In genomic region chr7:30750574-30751256, GRCh38 we compare ENCODE assay signal across 10 cellular contexts. TPM values are rescaled to one million over a fixed set of nuclear protein-coding genes. Genes with fewer than 3 reads are reported as not detected.
DNase-seq lines count a peak whose midpoint lies in the region; ATAC-seq, FAIRE-seq and TF ChIP-seq lines count a peak whose summit lies in the region.
"Had no signal": no experiment of that assay in that cellular context is flagged by ENCODE, and none has a peak within 500 bp of the region (broad histone marks: within the 10 kb centered on the region; RNA-seq: fewer than 3 reads in every experiment).

No MANE protein-coding gene starts in this region.

- peaks cover 10 to 18% of the 10 kb centered on the region in 2 donors for H3K4me1 ChIP-seq in small intestine (ENCODE audit: control insufficient read depth in 2 of 2, insufficient read depth in 1 of 2, low read depth in 1 of 2, low read length in 1 of 2)

- H3K4me3 ChIP-seq in brain microvascular endothelial cell (ENCODE audit: low read depth, low read length) (no peak overlapping the region), small intestine (ENCODE audit: low read depth in 1 of 2, low read length in 2 of 2) (no peak overlapping the region)
- H3K4me3 ChIP-seq: GM12878 had no signal

- no peak for ATAC-seq in GM21367 (IDR thresholded peaks at IDR 0.05; ENCODE audit: unreplicated experiment)
- no peak for ATAC-seq in GM21447 (IDR thresholded peaks at IDR 0.05; ENCODE audit: unreplicated experiment)
- ATAC-seq: GM12878; naive thymus-derived CD4-positive, alpha-beta T cell had no signal

- TF ChIP-seq CTCF in brain microvascular endothelial cell (IDR thresholded peaks at IDR 0.05; ENCODE audit: low read depth, low read length, missing control alignments) = no peak

- H3K27ac ChIP-seq in brain microvascular endothelial cell (peak overlapping the region; percentile 29), small intestine (ENCODE audit: low read depth in 1 of 2, low read length in 1 of 2) (peak overlapping the region; percentile 65 to 83)

- in situ Hi-C loops in brain microvascular endothelial cell (cut with HindIII; ENCODE audit: low pct_ligation_motif_present, low sequenced_read_pairs) = no loop called here

- no peaks in the 10 kb centered on the region for H3K36me3 ChIP-seq in brain microvascular endothelial cell (replicated peaks)
- H3K36me3 ChIP-seq in small intestine (ENCODE audit: control insufficient read depth in 2 of 2, insufficient read depth in 2 of 2, low read length in 2 of 2) = no peaks in the 10 kb centered on the region

- WGBS in small intestine, 3 donors = 30 to 35% (median 31%) methylated on average over 11 of the region's 11 CpGs

- H3K9me3 ChIP-seq in small intestine (ENCODE audit: control insufficient read depth, low read depth) = no peaks in the 10 kb centered on the region

- peak; percentile 93 for DNase-seq in GM04503 (ENCODE audit: low read depth)
- DNase-seq in brain microvascular endothelial cell = peak; percentile 64
- peak; percentile 41 for DNase-seq in inferior parietal cortex (ENCODE audit: extremely low spot score)
- DNase-seq in small intestine = peak; percentile 88
- DNase-seq in SHP77 (lab: John Stamatoyannopoulos, UW) = no peak
- no peak for DNase-seq in T-helper 2 cell
- DNase-seq: naive thymus-derived CD4-positive, alpha-beta T cell had no signal

- no peak for FAIRE-seq in small intestine (lab: Jason Lieb, UNC)
- FAIRE-seq: GM12878 had no signal

- no peaks in the 10 kb centered on the region for H3K27me3 ChIP-seq in brain microvascular endothelial cell (replicated peaks)
- H3K27me3 ChIP-seq in small intestine (ENCODE audit: control insufficient read depth in 2 of 2, insufficient read depth in 2 of 2, low read length in 2 of 2) = no peaks in the 10 kb centered on the region

RNA-seq across cellular contexts. Expression of gene INMT, which starts 1.2 kb away (rescaled TPM):
- 1 to 10 TPM; 1.1 to 6.1 (median 1.9) TPM for polyA plus RNA-seq in small intestine

RNA-seq across cellular contexts. Expression of gene MINDY4, which starts 20.5 kb away (rescaled TPM):
- 1 to 10 TPM in 1 of 3 donors, under 1 TPM in 2; 0.22 to 3.6 (median 0.27) TPM for polyA plus RNA-seq in small intestine

Comparison
In these comparisons a context has a peak if more than half of its experiments do, and no peak if none do; other contexts are left out.
1. DNase-seq: peak in GM04503 (single experiment), brain microvascular endothelial cell (single experiment), inferior parietal cortex (single experiment) and small intestine (single experiment); none in SHP77 (0 of 2) and T-helper 2 cell (0 of 5).